In the genomic region with DNA sequence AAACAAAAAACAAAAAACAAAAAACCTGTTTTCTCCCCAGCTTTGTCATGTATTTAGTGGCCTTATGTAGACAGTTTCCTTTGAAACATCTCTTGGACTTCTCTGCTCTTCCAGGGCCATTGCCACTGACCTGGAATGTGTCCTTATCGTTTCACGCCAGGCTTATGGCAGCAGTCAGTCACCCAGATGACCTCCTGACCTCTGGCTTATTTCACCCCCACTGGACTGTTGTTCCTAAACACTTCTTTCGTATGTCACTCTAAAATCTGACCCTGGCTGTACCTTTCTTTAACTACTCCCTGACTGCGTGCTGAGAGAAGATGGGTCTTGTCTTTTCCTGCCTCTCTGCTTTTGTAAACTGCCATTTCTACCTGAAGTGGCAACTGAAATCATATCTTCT, we compare ENCODE assay signal across 1 cellular context.
TF ChIP-seq lines count a peak whose summit lies in the region.

No MANE protein-coding gene starts in this region.

TF ChIP-seq in K562, 482 proteins besides CTCF, POLR2A, EP300 and RAD21 (continued from another document and continues in another):
- TF ChIP-seq, protein P1, sequence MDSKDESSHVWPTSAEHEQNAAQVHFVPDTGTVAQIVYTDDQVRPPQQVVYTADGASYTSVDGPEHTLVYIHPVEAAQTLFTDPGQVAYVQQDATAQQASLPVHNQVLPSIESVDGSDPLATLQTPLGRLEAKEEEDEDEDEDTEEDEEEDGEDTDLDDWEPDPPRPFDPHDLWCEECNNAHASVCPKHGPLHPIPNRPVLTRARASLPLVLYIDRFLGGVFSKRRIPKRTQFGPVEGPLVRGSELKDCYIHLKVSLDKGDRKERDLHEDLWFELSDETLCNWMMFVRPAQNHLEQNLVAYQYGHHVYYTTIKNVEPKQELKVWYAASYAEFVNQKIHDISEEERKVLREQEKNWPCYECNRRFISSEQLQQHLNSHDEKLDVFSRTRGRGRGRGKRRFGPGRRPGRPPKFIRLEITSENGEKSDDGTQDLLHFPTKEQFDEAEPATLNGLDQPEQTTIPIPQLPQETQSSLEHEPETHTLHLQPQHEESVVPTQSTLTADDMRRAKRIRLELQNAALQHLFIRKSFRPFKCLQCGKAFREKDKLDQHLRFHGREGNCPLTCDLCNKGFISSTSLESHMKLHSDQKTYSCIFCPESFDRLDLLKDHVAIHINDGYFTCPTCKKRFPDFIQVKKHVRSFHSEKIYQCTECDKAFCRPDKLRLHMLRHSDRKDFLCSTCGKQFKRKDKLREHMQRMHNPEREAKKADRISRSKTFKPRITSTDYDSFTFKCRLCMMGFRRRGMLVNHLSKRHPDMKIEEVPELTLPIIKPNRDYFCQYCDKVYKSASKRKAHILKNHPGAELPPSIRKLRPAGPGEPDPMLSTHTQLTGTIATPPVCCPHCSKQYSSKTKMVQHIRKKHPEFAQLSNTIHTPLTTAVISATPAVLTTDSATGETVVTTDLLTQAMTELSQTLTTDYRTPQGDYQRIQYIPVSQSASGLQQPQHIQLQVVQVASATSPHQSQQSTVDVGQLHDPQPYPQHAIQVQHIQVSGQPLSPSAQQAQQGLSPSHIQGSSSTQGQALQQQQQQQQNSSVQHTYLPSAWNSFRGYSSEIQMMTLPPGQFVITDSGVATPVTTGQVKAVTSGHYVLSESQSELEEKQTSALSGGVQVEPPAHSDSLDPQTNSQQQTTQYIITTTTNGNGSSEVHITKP (IDR thresholded peaks at IDR 0.05; ENCODE audit: partially characterized antibody): peak; percentile 28
- TF ChIP-seq CBFA2T3 (IDR thresholded peaks at IDR 0.05) (peak; percentile 95), ESRRB (CRISPR knock-in tag; IDR thresholded peaks at IDR 0.05; ENCODE audit: borderline replicate concordance) (no peak), ZNF76 (CRISPR knock-in tag; IDR thresholded peaks at IDR 0.05; ENCODE audit: borderline replicate concordance) (no peak), MAFK (IDR thresholded peaks at IDR 0.05; ENCODE audit: low read length) (no peak), ILF3 (IDR thresholded peaks at IDR 0.05; ENCODE audit: borderline replicate concordance) (no peak), RCOR1 (IDR thresholded peaks at IDR 0.05; ENCODE audit: borderline replicate concordance in 1 of 2, low read depth in 2 of 2, low read length in 2 of 2) (peak; percentile 92 to 97), ZNF644 (tag; IDR thresholded peaks at IDR 0.05; ENCODE audit: low read depth) (no peak), ZC3H4 (CRISPR knock-in tag; IDR thresholded peaks at IDR 0.05; ENCODE audit: borderline replicate concordance) (no peak), SMC3 (conservative IDR thresholded peaks at IDR 0.05; ENCODE audit: insufficient read depth, low read depth, low read length) (no peak), ZNF274 (IDR thresholded peaks at IDR 0.05; ENCODE audit: borderline replicate concordance, low read depth, low read length) (no peak), NFYB (IDR thresholded peaks at IDR 0.05; ENCODE audit: extremely low read depth, insufficient read length) (no peak), ZNF217 (CRISPR knock-in tag; IDR thresholded peaks at IDR 0.05) (no peak), HDAC3 (IDR thresholded peaks at IDR 0.05; ENCODE audit: borderline replicate concordance, partially characterized antibody) (peak; percentile 65)
- TF ChIP-seq, protein P2, sequence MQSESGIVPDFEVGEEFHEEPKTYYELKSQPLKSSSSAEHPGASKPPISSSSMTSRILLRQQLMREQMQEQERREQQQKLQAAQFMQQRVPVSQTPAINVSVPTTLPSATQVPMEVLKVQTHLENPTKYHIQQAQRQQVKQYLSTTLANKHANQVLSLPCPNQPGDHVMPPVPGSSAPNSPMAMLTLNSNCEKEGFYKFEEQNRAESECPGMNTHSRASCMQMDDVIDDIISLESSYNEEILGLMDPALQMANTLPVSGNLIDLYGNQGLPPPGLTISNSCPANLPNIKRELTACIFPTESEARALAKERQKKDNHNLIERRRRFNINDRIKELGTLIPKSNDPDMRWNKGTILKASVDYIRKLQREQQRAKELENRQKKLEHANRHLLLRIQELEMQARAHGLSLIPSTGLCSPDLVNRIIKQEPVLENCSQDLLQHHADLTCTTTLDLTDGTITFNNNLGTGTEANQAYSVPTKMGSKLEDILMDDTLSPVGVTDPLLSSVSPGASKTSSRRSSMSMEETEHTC (IDR thresholded peaks at IDR 0.05): no peak
- TF ChIP-seq, protein P3, sequence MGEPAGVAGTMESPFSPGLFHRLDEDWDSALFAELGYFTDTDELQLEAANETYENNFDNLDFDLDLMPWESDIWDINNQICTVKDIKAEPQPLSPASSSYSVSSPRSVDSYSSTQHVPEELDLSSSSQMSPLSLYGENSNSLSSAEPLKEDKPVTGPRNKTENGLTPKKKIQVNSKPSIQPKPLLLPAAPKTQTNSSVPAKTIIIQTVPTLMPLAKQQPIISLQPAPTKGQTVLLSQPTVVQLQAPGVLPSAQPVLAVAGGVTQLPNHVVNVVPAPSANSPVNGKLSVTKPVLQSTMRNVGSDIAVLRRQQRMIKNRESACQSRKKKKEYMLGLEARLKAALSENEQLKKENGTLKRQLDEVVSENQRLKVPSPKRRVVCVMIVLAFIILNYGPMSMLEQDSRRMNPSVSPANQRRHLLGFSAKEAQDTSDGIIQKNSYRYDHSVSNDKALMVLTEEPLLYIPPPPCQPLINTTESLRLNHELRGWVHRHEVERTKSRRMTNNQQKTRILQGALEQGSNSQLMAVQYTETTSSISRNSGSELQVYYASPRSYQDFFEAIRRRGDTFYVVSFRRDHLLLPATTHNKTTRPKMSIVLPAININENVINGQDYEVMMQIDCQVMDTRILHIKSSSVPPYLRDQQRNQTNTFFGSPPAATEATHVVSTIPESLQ (CRISPR knock-in tag; IDR thresholded peaks at IDR 0.05): no peak
- TF ChIP-seq, protein P4, sequence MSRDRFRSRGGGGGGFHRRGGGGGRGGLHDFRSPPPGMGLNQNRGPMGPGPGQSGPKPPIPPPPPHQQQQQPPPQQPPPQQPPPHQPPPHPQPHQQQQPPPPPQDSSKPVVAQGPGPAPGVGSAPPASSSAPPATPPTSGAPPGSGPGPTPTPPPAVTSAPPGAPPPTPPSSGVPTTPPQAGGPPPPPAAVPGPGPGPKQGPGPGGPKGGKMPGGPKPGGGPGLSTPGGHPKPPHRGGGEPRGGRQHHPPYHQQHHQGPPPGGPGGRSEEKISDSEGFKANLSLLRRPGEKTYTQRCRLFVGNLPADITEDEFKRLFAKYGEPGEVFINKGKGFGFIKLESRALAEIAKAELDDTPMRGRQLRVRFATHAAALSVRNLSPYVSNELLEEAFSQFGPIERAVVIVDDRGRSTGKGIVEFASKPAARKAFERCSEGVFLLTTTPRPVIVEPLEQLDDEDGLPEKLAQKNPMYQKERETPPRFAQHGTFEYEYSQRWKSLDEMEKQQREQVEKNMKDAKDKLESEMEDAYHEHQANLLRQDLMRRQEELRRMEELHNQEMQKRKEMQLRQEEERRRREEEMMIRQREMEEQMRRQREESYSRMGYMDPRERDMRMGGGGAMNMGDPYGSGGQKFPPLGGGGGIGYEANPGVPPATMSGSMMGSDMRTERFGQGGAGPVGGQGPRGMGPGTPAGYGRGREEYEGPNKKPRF (IDR thresholded peaks at IDR 0.05; ENCODE audit: low read depth, low read length): no peak
- TF ChIP-seq, protein P5, sequence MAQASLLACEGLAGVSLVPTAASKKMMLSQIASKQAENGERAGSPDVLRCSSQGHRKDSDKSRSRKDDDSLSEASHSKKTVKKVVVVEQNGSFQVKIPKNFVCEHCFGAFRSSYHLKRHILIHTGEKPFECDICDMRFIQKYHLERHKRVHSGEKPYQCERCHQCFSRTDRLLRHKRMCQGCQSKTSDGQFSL (CRISPR knock-in tag; IDR thresholded peaks at IDR 0.05): peak; percentile 88
- TF ChIP-seq, protein P5 (tag; IDR thresholded peaks at IDR 0.05): peak in 1 of 2 experiments; percentile 47; a peak in 1 of 4 replicates
- TF ChIP-seq, protein P6, sequence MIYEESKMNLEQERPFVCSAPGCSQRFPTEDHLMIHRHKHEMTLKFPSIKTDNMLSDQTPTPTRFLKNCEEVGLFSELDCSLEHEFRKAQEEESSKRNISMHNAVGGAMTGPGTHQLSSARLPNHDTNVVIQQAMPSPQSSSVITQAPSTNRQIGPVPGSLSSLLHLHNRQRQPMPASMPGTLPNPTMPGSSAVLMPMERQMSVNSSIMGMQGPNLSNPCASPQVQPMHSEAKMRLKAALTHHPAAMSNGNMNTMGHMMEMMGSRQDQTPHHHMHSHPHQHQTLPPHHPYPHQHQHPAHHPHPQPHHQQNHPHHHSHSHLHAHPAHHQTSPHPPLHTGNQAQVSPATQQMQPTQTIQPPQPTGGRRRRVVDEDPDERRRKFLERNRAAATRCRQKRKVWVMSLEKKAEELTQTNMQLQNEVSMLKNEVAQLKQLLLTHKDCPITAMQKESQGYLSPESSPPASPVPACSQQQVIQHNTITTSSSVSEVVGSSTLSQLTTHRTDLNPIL (CRISPR knock-in tag; IDR thresholded peaks at IDR 0.05): no peak
- TF ChIP-seq, protein P7, sequence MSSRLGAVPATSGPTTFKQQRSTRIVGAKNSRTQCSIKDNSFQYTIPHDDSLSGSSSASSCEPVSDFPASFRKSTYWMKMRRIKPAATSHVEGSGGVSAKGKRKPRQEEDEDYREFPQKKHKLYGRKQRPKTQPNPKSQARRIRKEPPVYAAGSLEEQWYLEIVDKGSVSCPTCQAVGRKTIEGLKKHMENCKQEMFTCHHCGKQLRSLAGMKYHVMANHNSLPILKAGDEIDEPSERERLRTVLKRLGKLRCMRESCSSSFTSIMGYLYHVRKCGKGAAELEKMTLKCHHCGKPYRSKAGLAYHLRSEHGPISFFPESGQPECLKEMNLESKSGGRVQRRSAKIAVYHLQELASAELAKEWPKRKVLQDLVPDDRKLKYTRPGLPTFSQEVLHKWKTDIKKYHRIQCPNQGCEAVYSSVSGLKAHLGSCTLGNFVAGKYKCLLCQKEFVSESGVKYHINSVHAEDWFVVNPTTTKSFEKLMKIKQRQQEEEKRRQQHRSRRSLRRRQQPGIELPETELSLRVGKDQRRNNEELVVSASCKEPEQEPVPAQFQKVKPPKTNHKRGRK (tag; IDR thresholded peaks at IDR 0.05): no peak
- TF ChIP-seq, protein P8, sequence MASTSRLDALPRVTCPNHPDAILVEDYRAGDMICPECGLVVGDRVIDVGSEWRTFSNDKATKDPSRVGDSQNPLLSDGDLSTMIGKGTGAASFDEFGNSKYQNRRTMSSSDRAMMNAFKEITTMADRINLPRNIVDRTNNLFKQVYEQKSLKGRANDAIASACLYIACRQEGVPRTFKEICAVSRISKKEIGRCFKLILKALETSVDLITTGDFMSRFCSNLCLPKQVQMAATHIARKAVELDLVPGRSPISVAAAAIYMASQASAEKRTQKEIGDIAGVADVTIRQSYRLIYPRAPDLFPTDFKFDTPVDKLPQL (IDR thresholded peaks at IDR 0.05; ENCODE audit: extremely low read depth, insufficient read length): no peak
